28 cellular contexts compared by ENCODE assay signal in the genomic region with DNA sequence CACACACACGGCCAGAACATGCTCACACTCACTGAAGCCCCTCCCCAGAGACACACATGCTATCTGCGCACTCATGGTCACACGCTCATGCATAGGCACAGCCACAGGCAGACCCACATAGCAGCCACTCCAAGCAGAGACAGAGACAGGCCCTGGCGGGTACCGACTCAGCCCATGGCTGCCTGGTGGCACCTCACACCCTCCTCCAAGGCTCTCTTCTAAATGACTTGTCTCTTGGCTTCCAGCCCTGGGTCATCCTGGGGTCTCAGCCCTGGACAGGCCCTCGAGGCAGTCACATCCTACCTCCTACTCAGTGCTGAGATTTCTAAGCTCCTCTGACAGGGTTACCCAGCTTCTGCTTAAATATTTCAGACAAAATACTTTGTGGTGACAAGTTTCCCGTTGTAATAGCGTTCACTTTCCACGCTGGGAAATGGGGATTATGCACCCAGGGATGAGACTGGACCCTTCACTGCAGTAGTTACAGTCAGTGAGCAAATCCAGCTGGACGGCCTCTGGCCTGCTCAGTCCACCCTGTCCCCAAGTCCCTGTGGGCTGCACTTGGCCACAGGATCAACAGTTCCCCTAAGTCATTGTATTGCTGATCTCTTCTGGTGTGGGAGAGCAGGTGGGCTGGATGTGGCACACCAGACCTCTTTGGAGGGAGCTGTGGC. TPM values are rescaled to one million over a fixed set of nuclear protein-coding genes. Genes with fewer than 3 reads are reported as not detected.
DNase-seq lines count a peak whose midpoint lies in the region; ATAC-seq, FAIRE-seq and TF ChIP-seq lines count a peak whose summit lies in the region.
"Had no signal": no experiment of that assay in that cellular context is flagged by ENCODE, and none has a peak within 500 bp of the region (broad histone marks: within the 10 kb centered on the region; RNA-seq: fewer than 3 reads in every experiment).

No MANE protein-coding gene starts in this region.

- no peaks in the 10 kb centered on the region for H3K9me3 ChIP-seq in kidney (ENCODE audit: control insufficient read depth in 1 of 2, low read length in 2 of 2)

- H3K27me3 Mint-ChIP-seq in brain: no peaks in the 10 kb centered on the region
- H3K27me3 Mint-ChIP-seq in stimulated activated memory B cell treated with anti-CD40 and anti-IgM and Interleukin-4, amounts not matched to agents 10 μg/mL and 1 μg/mL and 100 μg/mL, for 72 hours: peaks cover 22% of the 10 kb centered on the region

- intact Hi-C loops in kidney (cut with DNase I): no loop called here

- no peaks in the 10 kb centered on the region for H3K36me3 ChIP-seq in kidney (ENCODE audit: control insufficient read depth in 1 of 2, insufficient read depth in 2 of 2, low read length in 2 of 2)

- DNase-seq in globus pallidus (ENCODE audit: low spot score) (peak; percentile 51), kidney (peak; percentile 86), GM19239 (ENCODE audit: insufficient read length, low spot score) (no peak)
- DNase-seq in activated T-cell treated with anti-CD3 and anti-CD28 coated beads, Interleukin-2, amount 50 U/mL, for 1 hour: no peak
- DNase-seq: ACHN; activated CD8-positive, alpha-beta T cell treated with anti-CD3 and anti-CD28 coated beads, Interleukin-2, amount 10 ng/mL, durations not matched to agents 7 days and 5 days; aorta; central memory CD4-positive, alpha-beta T cell; dermis blood vessel endothelial cell; DMS53; islet precursor cell; NCI-H1092 treated with DMSO at 0.1 percent for 48 hours; NCI-H2029; NCI-H2227 treated with DMSO at 0.1 percent for 48 hours; NCI-H748 treated with DMSO at 0.1 percent for 48 hours; T-cell had no signal

- peak overlapping the region in 1 of 2 donors; percentile 29 for H3K27ac ChIP-seq in kidney (ENCODE audit: low read depth in 2 of 2, low read length in 2 of 2)
- H3K27ac ChIP-seq: skin epidermis had no signal

- H3K4me1 Mint-ChIP-seq in brain: peaks cover 66% of the 10 kb centered on the region
- H3K4me1 Mint-ChIP-seq in stimulated activated memory B cell treated with anti-CD40 and anti-IgM and Interleukin-4, amounts not matched to agents 10 μg/mL and 1 μg/mL and 100 μg/mL, for 72 hours: no peaks in the 10 kb centered on the region
- H3K4me1 Mint-ChIP-seq: IgD-negative memory B cell, T-cell had no signal

- FAIRE-seq in kidney (lab: Jason Lieb, UNC) (no peak), GM19239 (lab: Jason Lieb, UNC) (no peak)
- FAIRE-seq: RCC 7860, TTC549 had no signal

- TF ChIP-seq CTCF in brain (conservative IDR thresholded peaks at IDR 0.05) (no peak), kidney (IDR thresholded peaks at IDR 0.05; ENCODE audit: borderline replicate concordance, extremely low read depth, insufficient read depth) (no peak)

- peak; percentile 9 for ATAC-seq in stimulated activated memory B cell treated with anti-CD40 and anti-IgM and Interleukin-4, amounts not matched to agents 10 μg/mL and 1 μg/mL and 100 μg/mL, for 72 hours
- ATAC-seq in HG02759 (IDR thresholded peaks at IDR 0.05; ENCODE audit: unreplicated experiment): no peak
- ATAC-seq in HG02970 (IDR thresholded peaks at IDR 0.05; ENCODE audit: low FRiP score, unreplicated experiment): no peak
- ATAC-seq: activated CD8-positive, alpha-beta T cell treated with anti-CD3 and anti-CD28 coated beads, Interleukin-2, amount 10 ng/mL, durations not matched to agents 7 days and 5 days; T-cell had no signal

- no peak overlapping the region for H3K4me3 ChIP-seq in kidney (ENCODE audit: low read length in 2 of 2)
- H3K4me3 ChIP-seq: lung, skin epidermis had no signal

- H3K4me1 ChIP-seq in kidney (ENCODE audit: control insufficient read depth in 1 of 2, insufficient read depth in 1 of 2, low read depth in 1 of 2, low read length in 2 of 2): peaks cover 3 to 13% of the 10 kb centered on the region in 2 donors

- H3K9ac ChIP-seq in kidney (ENCODE audit: low read length in 2 of 2): no peak overlapping the region

- H3K9me3 Mint-ChIP-seq in brain: no peaks in the 10 kb centered on the region
- H3K9me3 Mint-ChIP-seq in stimulated activated memory B cell treated with anti-CD40 and anti-IgM and Interleukin-4, amounts not matched to agents 10 μg/mL and 1 μg/mL and 100 μg/mL, for 72 hours: no peaks in the 10 kb centered on the region
- H3K9me3 Mint-ChIP-seq: IgD-negative memory B cell, T-cell had no signal

- H3K27ac Mint-ChIP-seq in brain: peak overlapping the region in 4 of 5 experiments; percentile 29 to 79 (median 44)
- no peak overlapping the region for H3K27ac Mint-ChIP-seq in stimulated activated memory B cell treated with anti-CD40 and anti-IgM and Interleukin-4, amounts not matched to agents 10 μg/mL and 1 μg/mL and 100 μg/mL, for 72 hours
- H3K27ac Mint-ChIP-seq: activated CD8-positive, alpha-beta T cell treated with anti-CD3 and anti-CD28 coated beads, Interleukin-2, amount 10 ng/mL, durations not matched to agents 7 days and 5 days; activated naive CD8-positive, alpha-beta T cell; IgD-negative memory B cell; T-cell had no signal

- H3K36me3 Mint-ChIP-seq in brain: no peaks in the 10 kb centered on the region
- no peaks in the 10 kb centered on the region for H3K36me3 Mint-ChIP-seq in stimulated activated memory B cell treated with anti-CD40 and anti-IgM and Interleukin-4, amounts not matched to agents 10 μg/mL and 1 μg/mL and 100 μg/mL, for 72 hours
- H3K36me3 Mint-ChIP-seq: activated naive CD8-positive, alpha-beta T cell; IgD-negative memory B cell; T-cell had no signal

- H3K4me3 Mint-ChIP-seq in brain: no peak overlapping the region
- no peak overlapping the region for H3K4me3 Mint-ChIP-seq in stimulated activated memory B cell treated with anti-CD40 and anti-IgM and Interleukin-4, amounts not matched to agents 10 μg/mL and 1 μg/mL and 100 μg/mL, for 72 hours
- H3K4me3 Mint-ChIP-seq: activated CD8-positive, alpha-beta T cell treated with anti-CD3 and anti-CD28 coated beads, Interleukin-2, amount 10 ng/mL, durations not matched to agents 7 days and 5 days; activated naive CD8-positive, alpha-beta T cell; IgD-negative memory B cell; T-cell had no signal

RNA-seq across cellular contexts. Expression of a gene that starts 2.9 kb away (rescaled TPM):
- 54.4 TPM for polyA plus RNA-seq in brain (ENCODE audit: insufficient read depth, low read depth, low replicate concordance)
- total RNA-seq in kidney: 29.9 TPM
- polyA plus RNA-seq in kidney (ENCODE audit: insufficient read depth, low read depth, low replicate concordance): 23.2 TPM
- total RNA-seq: G401, pulmonary artery endothelial cell had no signal

Comparison
In these comparisons a context has a peak if more than half of its experiments do, and no peak if none do; other contexts are left out.
1. DNase-seq: peak in globus pallidus (single experiment) and kidney (single experiment); none in GM19239 (single experiment) and activated T-cell treated with anti-CD3 and anti-CD28 coated beads, Interleukin-2, amount 50 U/mL, for 1 hour (single experiment).